Comparison of ENCODE assay signal across 25 cellular contexts in the genomic region with DNA sequence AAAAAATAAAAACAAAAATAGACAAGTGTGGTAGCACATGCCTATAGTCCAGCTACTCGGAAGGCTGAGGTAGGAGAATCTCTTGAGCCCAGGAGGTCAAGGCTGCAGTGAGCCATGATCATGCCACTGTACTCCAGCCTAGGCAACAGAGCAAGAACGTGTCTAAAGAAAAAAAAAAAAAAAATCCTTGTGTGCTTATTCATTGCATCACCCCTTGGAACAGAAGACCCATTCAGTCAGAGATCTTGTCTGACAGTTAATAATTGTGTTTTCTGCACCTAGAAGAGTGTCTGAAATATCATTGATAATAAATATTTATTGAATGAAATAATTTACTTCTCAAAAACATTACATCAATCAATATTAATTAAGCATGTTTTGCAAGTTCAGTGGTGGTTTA.
"Had no signal": no experiment of that assay in that cellular context is flagged by ENCODE, and none has a peak within 500 bp of the region (broad histone marks: within the 10 kb centered on the region; RNA-seq: fewer than 3 reads in every experiment).

No MANE protein-coding gene starts in this region.

- DNase-seq: Karpas-422, KG1, MG63, NCI-H1092, NCI-H1105 treated with DMSO at 0.1 percent for 48 hours, NCI-H1417 treated with DMSO at 0.1 percent for 48 hours, NCI-H146, NCI-H1694 treated with DMSO at 0.1 percent for 48 hours, NCI-H1930, NCI-H2081, NCI-H2107, NCI-H2227 treated with DMSO at 0.1 percent for 48 hours, NCI-H524, NCI-H526 treated with DMSO at 0.1 percent for 48 hours, NCI-H748 treated with DMSO at 0.1 percent for 48 hours, PC-3, SHP77 treated with DMSO at 0.1 percent for 48 hours, SJCRH30, SK-N-SH, SW 1271, T-cell had no signal

- H3K27ac Mint-ChIP-seq: T-cell had no signal

- H3K27me3 Mint-ChIP-seq: T-cell had no signal

- H3K4me2 ChIP-seq: SK-N-SH had no signal

- H3K36me3 ChIP-seq: MG63, SJCRH30 had no signal

- H3K4me3 Mint-ChIP-seq: T-cell had no signal

- ATAC-seq: Panc1, PC-3, T-cell had no signal

- H3K4me3 ChIP-seq: MG63, SJCRH30 had no signal

- H3K36me3 Mint-ChIP-seq: T-cell had no signal

- H3K4me1 ChIP-seq: SJCRH30 had no signal

- H3K27ac ChIP-seq: HL-60, RWPE1, SJCRH30 had no signal

- H3K9me3 Mint-ChIP-seq: T-cell had no signal

- H3K9me3 ChIP-seq: MG63, SJCRH30, SK-N-SH had no signal

- FAIRE-seq: HTR-8/SVneo had no signal

- H3K9ac ChIP-seq: SK-N-SH had no signal

- H3K27me3 ChIP-seq: MG63, SJCRH30 had no signal
